ENCODE assay signal across 29 cellular contexts in genomic region chr20:59764037-59764436, GRCh38.
"Had no signal": no experiment of that assay in that cellular context is flagged by ENCODE, and none has a peak within 500 bp of the region (broad histone marks: within the 10 kb centered on the region; RNA-seq: fewer than 3 reads in every experiment).

No MANE protein-coding gene starts in this region.

- H3K36me3 ChIP-seq: neutrophil, ovary, spleen, suprapubic skin, tibial artery, transverse colon, upper lobe of right lung, uterus had no signal

- H3K27me3 ChIP-seq: ovary, testis, transverse colon, upper lobe of right lung, uterus had no signal

- H3K4me1 ChIP-seq: parathyroid adenoma, psoas muscle, spleen, suprapubic skin, testis, tibial artery, transverse colon, upper lobe of right lung, uterus had no signal

- H3K4me2 ChIP-seq: smooth muscle cell had no signal

- ATAC-seq: naive thymus-derived CD8-positive, alpha-beta T cell; natural killer cell treated with Interleukin-12 subunit alpha and Interleukin-12 subunit beta and Interleukin-15 and Interleukin-18, amount 100 ng/mL, for 72 hours; psoas muscle; right cardiac atrium; sciatic nerve; stimulated activated memory B cell treated with anti-CD40 and anti-IgM and Interleukin-4, amounts not matched to agents 10 μg/mL and 1 μg/mL and 100 μg/mL, for 72 hours; stimulated activated naive CD8-positive, alpha-beta T cell treated with anti-CD3 and anti-CD28 coated beads, Interleukin-15, amount 100 ng/mL, for 72 hours; stimulated activated naive CD8-positive, alpha-beta T cell treated with anti-CD3 and anti-CD28 coated beads, Interleukin-15, Interleukin-2, amounts not matched to agents 100 U/mL and 50 U/mL, for 24 hours; upper lobe of right lung had no signal

- H3K9ac ChIP-seq: parathyroid adenoma had no signal

- H3K79me2 ChIP-seq: parathyroid adenoma had no signal

- H3K9me3 ChIP-seq: neutrophil, ovary, psoas muscle, spleen, suprapubic skin, testis, tibial artery, transverse colon, upper lobe of right lung, uterus had no signal

- H2AFZ ChIP-seq: parathyroid adenoma had no signal

- H3K4me3 ChIP-seq: ovary, psoas muscle, skin epidermis, smooth muscle cell, spleen, suprapubic skin, testis, tibial artery, transverse colon, upper lobe of right lung, uterus had no signal

- H3K27ac ChIP-seq: neutrophil, ovary, parathyroid adenoma, psoas muscle, skin epidermis, spleen, suprapubic skin, testis, tibial artery, transverse colon, upper lobe of right lung, uterus had no signal

- DNase-seq: naive thymus-derived CD8-positive, alpha-beta T cell; nephron progenitor cell; nucleus accumbens; ovary; psoas muscle; right cardiac atrium; spleen; stimulated activated CD4-positive, alpha-beta T cell treated with anti-CD3 and anti-CD28 coated beads, Interleukin-12 subunit alpha, Interleukin-12 subunit beta, amount 100 ng/mL, for 4 hours; stimulated activated CD4-positive, alpha-beta T cell treated with anti-CD3 and anti-CD28 coated beads, Interleukin-1b, Interleukin-23, amount 100 ng/mL, for 48 hours; stimulated activated CD4-positive, alpha-beta T cell treated with anti-CD3 and anti-CD28 coated beads, Interleukin-4, amount 100 ng/mL, for 1 hour; stimulated activated CD4-positive, alpha-beta T cell treated with anti-CD3 and anti-CD28 coated beads, Interleukin-4, amount 100 ng/mL, for 4 hours; stimulated activated CD8-positive, alpha-beta memory T cell treated with anti-CD3 and anti-CD28 coated beads, Interleukin-4, amount 100 ng/mL, for 48 hours; stimulated activated naive CD4-positive, alpha-beta T cell; stimulated activated naive CD8-positive, alpha-beta T cell treated with anti-CD3 and anti-CD28 coated beads, Interleukin-15, amount 100 ng/mL, for 72 hours; stimulated activated naive CD8-positive, alpha-beta T cell treated with anti-CD3 and anti-CD28 coated beads, Interleukin-15, Interleukin-2, amounts not matched to agents 100 U/mL and 50 U/mL, for 24 hours; substantia nigra; testis; tibial artery; transverse colon; upper lobe of right lung; uterus had no signal
